In the genomic region with DNA sequence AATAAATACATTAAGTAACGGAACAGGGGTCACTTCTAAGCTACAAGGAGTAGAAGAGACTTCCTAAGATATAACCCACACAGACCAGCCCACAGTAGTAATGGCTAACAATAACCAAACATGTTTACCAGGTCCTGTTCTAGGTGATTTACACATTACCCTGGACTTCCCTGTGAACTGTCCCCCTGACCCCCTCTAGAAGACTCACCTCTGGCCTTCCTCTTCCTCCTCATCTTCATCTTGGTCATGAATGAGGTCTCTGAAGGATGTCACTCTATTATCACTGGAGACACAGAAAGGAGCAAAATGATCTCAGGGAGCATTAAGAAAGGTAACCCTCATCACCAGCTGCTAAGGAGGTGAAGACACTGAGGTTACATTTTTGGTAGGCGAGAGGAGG, we compare ENCODE assay signal across 36 cellular contexts. TPM values are rescaled to one million over a fixed set of nuclear protein-coding genes. Genes with fewer than 3 reads are reported as not detected.
"Had no signal": no experiment of that assay in that cellular context is flagged by ENCODE, and none has a peak within 500 bp of the region (broad histone marks: within the 10 kb centered on the region; RNA-seq: fewer than 3 reads in every experiment).

No MANE protein-coding gene starts in this region.

- H3K4me2 ChIP-seq: KMS-11 had no signal

- H3K9me3 ChIP-seq: MG63 had no signal

- DNase-seq: Karpas-422, Kasumi-1, MG63, MM.1S, MV-4-11, NCI-H1048, NCI-H1092, NCI-H1092 treated with DMSO at 0.1 percent for 48 hours, NCI-H1105, NCI-H1105 treated with DMSO at 0.1 percent for 48 hours, NCI-H1417, NCI-H1417 treated with DMSO at 0.1 percent for 48 hours, NCI-H1436, NCI-H1436 treated with DMSO at 0.1 percent for 48 hours, NCI-H146, NCI-H1694, NCI-H1694 treated with DMSO at 0.1 percent for 48 hours, NCI-H187, NCI-H187 treated with DMSO at 0.1 percent for 48 hours, NCI-H1930, NCI-H2029, NCI-H2029 treated with DMSO at 0.1 percent for 48 hours, NCI-H2081, NCI-H2081 treated with DMSO at 0.1 percent for 48 hours, NCI-H2107, NCI-H2171, NCI-H2171 treated with DMSO at 0.1 percent for 48 hours, NCI-H2227 treated with DMSO at 0.1 percent for 48 hours, NCI-H226, NCI-H345, NCI-H446, NCI-H446 treated with DMSO at 0.1 percent for 48 hours, NCI-H510A had no signal

- H3K27ac ChIP-seq: KMS-11 had no signal

- H3K4me3 ChIP-seq: MG63 had no signal

- H3K27me3 ChIP-seq: MG63 had no signal

- H3K9ac ChIP-seq: KMS-11 had no signal

RNA-seq across cellular contexts. Expression of a gene that starts 33.2 kb away (rescaled TPM):
- total RNA-seq: LHCN-M2, NCI-H460 had no signal
